Comparison of ENCODE assay signal across 8 cellular contexts in genomic region chr6:148577687-148578488, GRCh38.
DNase-seq lines count a peak whose midpoint lies in the region; ATAC-seq and TF ChIP-seq lines count a peak whose summit lies in the region.

No MANE protein-coding gene starts in this region.

- H3K9ac ChIP-seq in endodermal cell (ENCODE audit: extremely low read depth, low read length, poor library complexity, severe bottlenecking): no peak overlapping the region

- H3K36me3 Mint-ChIP-seq in CD8-positive, alpha-beta memory T cell: no peaks in the 10 kb centered on the region
- H3K36me3 Mint-ChIP-seq in endodermal cell (ENCODE audit: low read depth) (peaks cover 4% of the 10 kb centered on the region), memory B cell (no peaks in the 10 kb centered on the region)

- H3K4me3 Mint-ChIP-seq in CD8-positive, alpha-beta memory T cell: no peak overlapping the region
- H3K4me3 Mint-ChIP-seq in endodermal cell (no peak overlapping the region), memory B cell (no peak overlapping the region)

- WGBS in endodermal cell (ENCODE audit: insufficient coverage in 1 of 2, insufficient read length in 1 of 2), 2 experiments: 15% methylated on average over 7 of the region's 7 CpGs

- TF ChIP-seq CTCF in WERI-Rb-1 (IDR thresholded peaks at IDR 0.05; ENCODE audit: low read depth, low read length) (peak; percentile 93), endodermal cell (conservative IDR thresholded peaks at IDR 0.05) (peak; percentile 99), thoracic aorta (IDR thresholded peaks at IDR 0.05) (peak; percentile 85)

- H3K27ac ChIP-seq in CD8-positive, alpha-beta memory T cell (ENCODE audit: low read depth, low read length): no peak overlapping the region
- H3K27ac ChIP-seq in WERI-Rb-1: no peak overlapping the region
- H3K27ac ChIP-seq in endodermal cell (ENCODE audit: low read depth, low read length): no peak overlapping the region
- no peak overlapping the region for H3K27ac ChIP-seq in thoracic aorta

- H3K36me3 ChIP-seq in CD8-positive, alpha-beta memory T cell (ENCODE audit: insufficient read depth, low read length): no peaks in the 10 kb centered on the region
- H3K36me3 ChIP-seq in WERI-Rb-1 (no peaks in the 10 kb centered on the region), endodermal cell (ENCODE audit: control insufficient read depth, insufficient read depth, low read length) (no peaks in the 10 kb centered on the region), thoracic aorta (no peaks in the 10 kb centered on the region)

- peaks cover 0 to 2% (median 0%) of the 10 kb centered on the region in 3 donors for H3K4me1 Mint-ChIP-seq in CD8-positive, alpha-beta memory T cell
- H3K4me1 Mint-ChIP-seq in endodermal cell (peaks cover 14% of the 10 kb centered on the region), memory B cell (peaks cover 16% of the 10 kb centered on the region)

- H3K27me3 Mint-ChIP-seq in CD8-positive, alpha-beta memory T cell: peaks cover 6 to 30% of the 10 kb centered on the region in 2 donors
- H3K27me3 Mint-ChIP-seq in endodermal cell (ENCODE audit: insufficient read depth) (no peaks in the 10 kb centered on the region), memory B cell (peaks cover 1% of the 10 kb centered on the region)

- ATAC-seq in GM18870 (IDR thresholded peaks at IDR 0.05; ENCODE audit: unreplicated experiment): peak; percentile 79
- peak; percentile 82 for ATAC-seq in HG03045 (IDR thresholded peaks at IDR 0.05; ENCODE audit: unreplicated experiment)
- peak; percentile 100 for ATAC-seq in memory B cell (ENCODE audit: low read depth)
- ATAC-seq in thoracic aorta (ENCODE audit: insufficient number of reproducible peaks, low FRiP score, low read depth): peak; percentile 69

- H3K9me3 ChIP-seq in CD8-positive, alpha-beta memory T cell (ENCODE audit: low read length): no peaks in the 10 kb centered on the region
- H3K9me3 ChIP-seq in WERI-Rb-1 (ENCODE audit: severe bottlenecking): no peaks in the 10 kb centered on the region
- peaks cover 9% of the 10 kb centered on the region for H3K9me3 ChIP-seq in endodermal cell (ENCODE audit: control insufficient read depth, low read length)
- H3K9me3 ChIP-seq in thoracic aorta: no peaks in the 10 kb centered on the region

- no peaks in the 10 kb centered on the region for H3K4me1 ChIP-seq in CD8-positive, alpha-beta memory T cell (ENCODE audit: insufficient read depth, low read length)
- H3K4me1 ChIP-seq in endodermal cell (ENCODE audit: control insufficient read depth, insufficient read depth, low read length) (peaks cover 5% of the 10 kb centered on the region), thoracic aorta (ENCODE audit: control insufficient read depth in 1 of 2, low read depth in 2 of 2) (peaks cover 0 to 7% of the 10 kb centered on the region in 2 donors)

- peaks cover 0 to under 1% (median 0%) of the 10 kb centered on the region in 5 donors for H3K9me3 Mint-ChIP-seq in CD8-positive, alpha-beta memory T cell
- H3K9me3 Mint-ChIP-seq in endodermal cell (peaks cover 9% of the 10 kb centered on the region), memory B cell (no peaks in the 10 kb centered on the region)

- peak; percentile 12 to 66 (median 14) for DNase-seq in CD8-positive, alpha-beta memory T cell
- DNase-seq in NCI-H2171 (lab: John Stamatoyannopoulos, UW) (peak; percentile 64), WERI-Rb-1 (peak; percentile 81), endodermal cell (peak; percentile 93), memory B cell (ENCODE audit: low spot score in 2 of 2) (peak; percentile 49 to 53), thoracic aorta (ENCODE audit: low spot score) (no peak)

- no peaks in the 10 kb centered on the region for H3K27me3 ChIP-seq in CD8-positive, alpha-beta memory T cell (ENCODE audit: insufficient read depth, low read length, poor library complexity, severe bottlenecking)
- H3K27me3 ChIP-seq in WERI-Rb-1 (ENCODE audit: insufficient read depth, low read depth, severe bottlenecking): no peaks in the 10 kb centered on the region
- H3K27me3 ChIP-seq in endodermal cell (ENCODE audit: control insufficient read depth, insufficient read depth, low read length, poor library complexity, severe bottlenecking): no peaks in the 10 kb centered on the region
- H3K27me3 ChIP-seq in thoracic aorta (replicated peaks; ENCODE audit: insufficient read depth): no peaks in the 10 kb centered on the region

- H3K27ac Mint-ChIP-seq in CD8-positive, alpha-beta memory T cell: no peak overlapping the region
- no peak overlapping the region for H3K27ac Mint-ChIP-seq in endodermal cell
- H3K27ac Mint-ChIP-seq in memory B cell: no peak overlapping the region

- CTCF ChIA-PET in CD8-positive, alpha-beta memory T cell (lab: Charles Lee): interaction anchor here (0.6 to 2.1 kb wide), 11 partner anchors 9 to 372 kb away, joined by 3 to 9 read pairs (median 3); no protein-coding TSS in a partner anchor

- POLR2A ChIA-PET in CD8-positive, alpha-beta memory T cell (lab: Charles Lee): no interaction called here

- no peak overlapping the region for H3K4me3 ChIP-seq in CD8-positive, alpha-beta memory T cell (ENCODE audit: low read length)
- H3K4me3 ChIP-seq in WERI-Rb-1 (ENCODE audit: low read depth, low read length) (no peak overlapping the region), endodermal cell (ENCODE audit: low read length) (no peak overlapping the region), thoracic aorta (no peak overlapping the region)
